ENCODE assay signal across 1 cellular context in the genomic region with DNA sequence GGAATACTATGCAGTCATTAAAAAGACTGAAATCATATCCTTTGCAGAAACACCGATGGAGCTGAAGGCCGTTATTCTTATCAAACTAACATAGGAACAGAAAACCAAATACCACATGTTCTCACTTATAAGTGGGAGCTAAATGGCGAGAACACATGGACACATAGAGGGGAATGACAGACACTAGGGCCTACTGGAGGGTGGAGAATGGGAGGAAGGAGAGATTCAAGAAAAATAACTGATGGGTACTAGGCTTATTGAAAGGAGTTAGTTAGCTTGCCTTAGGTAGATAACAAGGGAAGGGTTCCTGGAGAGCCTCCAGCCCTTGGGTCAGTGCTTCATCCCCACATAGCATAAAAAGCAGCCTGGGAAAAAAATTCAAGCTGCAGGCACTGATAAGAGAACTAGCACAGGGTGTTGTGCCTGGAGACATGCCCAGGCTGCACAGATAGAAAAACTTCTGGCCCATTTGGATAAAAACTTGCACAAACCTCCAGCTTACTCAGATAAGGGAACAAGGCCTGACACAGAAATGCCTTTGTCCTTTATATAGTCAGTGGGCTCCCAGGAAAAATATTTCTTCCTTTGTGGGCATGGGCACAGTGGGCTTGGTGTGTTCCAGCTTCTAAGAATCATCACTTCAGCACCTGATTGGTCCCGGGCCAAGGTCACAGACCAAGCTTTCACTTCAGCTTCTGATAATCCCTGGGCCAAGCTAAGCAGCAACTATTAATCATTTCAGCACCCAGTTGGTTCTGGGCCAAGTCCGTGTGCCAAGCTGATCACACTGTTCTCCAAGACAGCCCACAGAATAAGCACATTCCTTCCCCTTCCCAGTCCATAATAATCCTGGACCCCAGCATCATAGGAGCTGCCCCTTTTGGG.
TF ChIP-seq lines count a peak whose summit lies in the region.

No MANE protein-coding gene starts in this region.

TF ChIP-seq in HepG2, 621 proteins besides CTCF, POLR2A, EP300 and RAD21 (continued from another document):
- TF ChIP-seq, protein P1, sequence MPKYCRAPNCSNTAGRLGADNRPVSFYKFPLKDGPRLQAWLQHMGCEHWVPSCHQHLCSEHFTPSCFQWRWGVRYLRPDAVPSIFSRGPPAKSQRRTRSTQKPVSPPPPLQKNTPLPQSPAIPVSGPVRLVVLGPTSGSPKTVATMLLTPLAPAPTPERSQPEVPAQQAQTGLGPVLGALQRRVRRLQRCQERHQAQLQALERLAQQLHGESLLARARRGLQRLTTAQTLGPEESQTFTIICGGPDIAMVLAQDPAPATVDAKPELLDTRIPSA (CRISPR knock-in tag; IDR thresholded peaks at IDR 0.05; ENCODE audit: borderline replicate concordance) = no peak
- TF ChIP-seq ZIK1 (CRISPR knock-in tag; IDR thresholded peaks at IDR 0.05; ENCODE audit: borderline replicate concordance, low read depth) = no peak
- TF ChIP-seq, protein P2, sequence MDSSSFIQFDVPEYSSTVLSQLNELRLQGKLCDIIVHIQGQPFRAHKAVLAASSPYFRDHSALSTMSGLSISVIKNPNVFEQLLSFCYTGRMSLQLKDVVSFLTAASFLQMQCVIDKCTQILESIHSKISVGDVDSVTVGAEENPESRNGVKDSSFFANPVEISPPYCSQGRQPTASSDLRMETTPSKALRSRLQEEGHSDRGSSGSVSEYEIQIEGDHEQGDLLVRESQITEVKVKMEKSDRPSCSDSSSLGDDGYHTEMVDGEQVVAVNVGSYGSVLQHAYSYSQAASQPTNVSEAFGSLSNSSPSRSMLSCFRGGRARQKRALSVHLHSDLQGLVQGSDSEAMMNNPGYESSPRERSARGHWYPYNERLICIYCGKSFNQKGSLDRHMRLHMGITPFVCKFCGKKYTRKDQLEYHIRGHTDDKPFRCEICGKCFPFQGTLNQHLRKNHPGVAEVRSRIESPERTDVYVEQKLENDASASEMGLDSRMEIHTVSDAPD (CRISPR knock-in tag; IDR thresholded peaks at IDR 0.05) = no peak
- TF ChIP-seq, protein P3, sequence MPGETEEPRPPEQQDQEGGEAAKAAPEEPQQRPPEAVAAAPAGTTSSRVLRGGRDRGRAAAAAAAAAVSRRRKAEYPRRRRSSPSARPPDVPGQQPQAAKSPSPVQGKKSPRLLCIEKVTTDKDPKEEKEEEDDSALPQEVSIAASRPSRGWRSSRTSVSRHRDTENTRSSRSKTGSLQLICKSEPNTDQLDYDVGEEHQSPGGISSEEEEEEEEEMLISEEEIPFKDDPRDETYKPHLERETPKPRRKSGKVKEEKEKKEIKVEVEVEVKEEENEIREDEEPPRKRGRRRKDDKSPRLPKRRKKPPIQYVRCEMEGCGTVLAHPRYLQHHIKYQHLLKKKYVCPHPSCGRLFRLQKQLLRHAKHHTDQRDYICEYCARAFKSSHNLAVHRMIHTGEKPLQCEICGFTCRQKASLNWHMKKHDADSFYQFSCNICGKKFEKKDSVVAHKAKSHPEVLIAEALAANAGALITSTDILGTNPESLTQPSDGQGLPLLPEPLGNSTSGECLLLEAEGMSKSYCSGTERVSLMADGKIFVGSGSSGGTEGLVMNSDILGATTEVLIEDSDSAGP (CRISPR knock-in tag; IDR thresholded peaks at IDR 0.05; ENCODE audit: borderline replicate concordance) = no peak
- TF ChIP-seq ZNF670 (CRISPR knock-in tag; IDR thresholded peaks at IDR 0.05; ENCODE audit: borderline replicate concordance) = no peak
- no peak for TF ChIP-seq ZNF501 (CRISPR knock-in tag; IDR thresholded peaks at IDR 0.05)
